In genomic region chr2:69714539-69715220, GRCh38 we compare ENCODE assay signal across 8 cellular contexts. TPM values are rescaled to one million over a fixed set of nuclear protein-coding genes. Genes with fewer than 3 reads are reported as not detected.
DNase-seq lines count a peak whose midpoint lies in the region; ATAC-seq and TF ChIP-seq lines count a peak whose summit lies in the region.
"Not testable (repeated sequence)": the region's sequence is repeated elsewhere in the genome, so short reads cannot be mapped to it uniquely, and the experiment has no call there.

No MANE protein-coding gene starts in this region.

- peak; percentile 87 to 99 (median 98) for ATAC-seq in natural killer cell
- ATAC-seq in stimulated activated memory B cell treated with anti-CD40 and anti-IgM and Interleukin-4, amounts not matched to agents 10 μg/mL and 1 μg/mL and 100 μg/mL, for 72 hours: peak; percentile 81

- H3K36me3 ChIP-seq in fibroblast of lung (ENCODE audit: control insufficient read depth, insufficient read depth, low read length): not testable (repeated sequence)

- not testable (repeated sequence) for H3K4me3 ChIP-seq in fibroblast of lung (replicated peaks in 1 of 4; ENCODE audit: control extremely low read depth in 1 of 4, insufficient read depth in 1 of 4, low read depth in 3 of 4, low read length in 4 of 4)

- DNase-seq in DMS79 treated with DMSO at 0.1 percent for 48 hours (lab: John Stamatoyannopoulos, UW) (peak; percentile 59), H4 (ENCODE audit: low spot score) (peak; percentile 75), MV-4-11 (lab: John Stamatoyannopoulos, UW) (peak; percentile 78), SIG-M5 treated with dmso at 0.1 percent for 504 hours (lab: John Stamatoyannopoulos, UW; ENCODE audit: unreplicated experiment) (peak; percentile 86), fibroblast of lung (ENCODE audit: low read depth in 2 of 2) (peak; percentile 65 to 82), natural killer cell (peak; percentile 81)
- peak; percentile 80 for DNase-seq in activated T-helper 1 cell treated with anti-CD3 and anti-CD28 coated beads, Interleukin-12 subunit alpha, Interleukin-12 subunit beta, Interleukin-2, Interleukin-4 antibody, amounts not matched to agents 30 ng/mL and 10 ng/mL and 1 ng/mL, durations not matched to agents 14 hours and 24 hours and 36 hours (ENCODE audit: low spot score)

- H3K9ac ChIP-seq in fibroblast of lung (ENCODE audit: insufficient read depth, low read length): not testable (repeated sequence)

- not testable (repeated sequence) for H3K79me2 ChIP-seq in fibroblast of lung (ENCODE audit: control insufficient read depth, insufficient read depth, low read length)

- not testable (repeated sequence) for H3K4me3 Mint-ChIP-seq in activated T-helper 1 cell treated with anti-CD3 and anti-CD28 coated beads, Interleukin-12 subunit alpha, Interleukin-12 subunit beta, Interleukin-2, Interleukin-4 antibody, amounts not matched to agents 30 ng/mL and 10 ng/mL and 1 ng/mL, durations not matched to agents 14 hours and 24 hours and 36 hours; natural killer cell; stimulated activated memory B cell treated with anti-CD40 and anti-IgM and Interleukin-4, amounts not matched to agents 10 μg/mL and 1 μg/mL and 100 μg/mL, for 72 hours

- H3K4me1 Mint-ChIP-seq in activated T-helper 1 cell treated with anti-CD3 and anti-CD28 coated beads, Interleukin-12 subunit alpha, Interleukin-12 subunit beta, Interleukin-2, Interleukin-4 antibody, amounts not matched to agents 30 ng/mL and 10 ng/mL and 1 ng/mL, durations not matched to agents 14 hours and 24 hours and 36 hours (ENCODE audit: low read depth): peaks cover 20% of the 10 kb centered on the region
- H3K4me1 Mint-ChIP-seq in natural killer cell: not testable (repeated sequence)
- H3K4me1 Mint-ChIP-seq in stimulated activated memory B cell treated with anti-CD40 and anti-IgM and Interleukin-4, amounts not matched to agents 10 μg/mL and 1 μg/mL and 100 μg/mL, for 72 hours: peaks cover 17% of the 10 kb centered on the region

- not testable (repeated sequence) for H2AFZ ChIP-seq in fibroblast of lung (ENCODE audit: low read length)

- H3K4me1 ChIP-seq in fibroblast of lung (ENCODE audit: control insufficient read depth, extremely low read depth, insufficient read depth, low read length): not testable (repeated sequence)

- H3K4me2 ChIP-seq in fibroblast of lung (ENCODE audit: extremely low read depth, insufficient read depth, low read length): not testable (repeated sequence)

- not testable (repeated sequence) for H3K9me3 ChIP-seq in fibroblast of lung (ENCODE audit: control insufficient read depth, insufficient read depth, low read depth, low read length)

- TF ChIP-seq CTCF in fibroblast of lung (conservative IDR thresholded peaks at IDR 0.05 in 1 of 2, IDR thresholded peaks at IDR 0.05 in 1 of 2; ENCODE audit: low read depth in 1 of 2, low read length in 2 of 2) (peak; percentile 73 to 80), natural killer cell (IDR thresholded peaks at IDR 0.05) (peak; percentile 75)

- H3K9me3 Mint-ChIP-seq in activated T-helper 1 cell treated with anti-CD3 and anti-CD28 coated beads, Interleukin-12 subunit alpha, Interleukin-12 subunit beta, Interleukin-2, Interleukin-4 antibody, amounts not matched to agents 30 ng/mL and 10 ng/mL and 1 ng/mL, durations not matched to agents 14 hours and 24 hours and 36 hours; natural killer cell; stimulated activated memory B cell treated with anti-CD40 and anti-IgM and Interleukin-4, amounts not matched to agents 10 μg/mL and 1 μg/mL and 100 μg/mL, for 72 hours: not testable (repeated sequence)

- H3K27ac Mint-ChIP-seq in activated T-helper 1 cell treated with anti-CD3 and anti-CD28 coated beads, Interleukin-12 subunit alpha, Interleukin-12 subunit beta, Interleukin-2, Interleukin-4 antibody, amounts not matched to agents 30 ng/mL and 10 ng/mL and 1 ng/mL, durations not matched to agents 14 hours and 24 hours and 36 hours: peak overlapping the region; percentile 38
- H3K27ac Mint-ChIP-seq in natural killer cell: peak overlapping the region in 1 of 2 donors; percentile 5
- H3K27ac Mint-ChIP-seq in stimulated activated memory B cell treated with anti-CD40 and anti-IgM and Interleukin-4, amounts not matched to agents 10 μg/mL and 1 μg/mL and 100 μg/mL, for 72 hours: not testable (repeated sequence)

- H3K27ac ChIP-seq in fibroblast of lung (ENCODE audit: insufficient read depth, low read length): not testable (repeated sequence)

- H3K27me3 ChIP-seq in fibroblast of lung (ENCODE audit: control insufficient read depth, insufficient read depth, low read length): not testable (repeated sequence)

- H4K20me1 ChIP-seq in fibroblast of lung (ENCODE audit: control insufficient read depth, extremely low read depth, insufficient read depth, low read length): not testable (repeated sequence)

- H3K27me3 Mint-ChIP-seq in activated T-helper 1 cell treated with anti-CD3 and anti-CD28 coated beads, Interleukin-12 subunit alpha, Interleukin-12 subunit beta, Interleukin-2, Interleukin-4 antibody, amounts not matched to agents 30 ng/mL and 10 ng/mL and 1 ng/mL, durations not matched to agents 14 hours and 24 hours and 36 hours (ENCODE audit: insufficient read depth); natural killer cell (ENCODE audit: low read depth in 2 of 2): not testable (repeated sequence)
- peaks cover 72% of the 10 kb centered on the region for H3K27me3 Mint-ChIP-seq in stimulated activated memory B cell treated with anti-CD40 and anti-IgM and Interleukin-4, amounts not matched to agents 10 μg/mL and 1 μg/mL and 100 μg/mL, for 72 hours

- not testable (repeated sequence) for H3K36me3 Mint-ChIP-seq in activated T-helper 1 cell treated with anti-CD3 and anti-CD28 coated beads, Interleukin-12 subunit alpha, Interleukin-12 subunit beta, Interleukin-2, Interleukin-4 antibody, amounts not matched to agents 30 ng/mL and 10 ng/mL and 1 ng/mL, durations not matched to agents 14 hours and 24 hours and 36 hours (ENCODE audit: low read depth); natural killer cell; stimulated activated memory B cell treated with anti-CD40 and anti-IgM and Interleukin-4, amounts not matched to agents 10 μg/mL and 1 μg/mL and 100 μg/mL, for 72 hours

- intact Hi-C loops in activated T-helper 1 cell treated with anti-CD3 and anti-CD28 coated beads, Interleukin-12 subunit alpha, Interleukin-12 subunit beta, Interleukin-2, Interleukin-4 antibody, amounts not matched to agents 30 ng/mL and 10 ng/mL and 1 ng/mL, durations not matched to agents 14 hours and 24 hours and 36 hours (cut with micrococcal nuclease): loop anchor here (1.0 to 5.0 kb wide), 8 partner anchors 40 to 338 kb away; partner anchors contain the start of gene NFU1
- intact Hi-C loops in natural killer cell (cut with micrococcal nuclease): loop anchor here (1.0 to 5.0 kb wide), 4 partner anchors 70 to 340 kb away; partner anchors contain the start of gene NFU1

RNA-seq across cellular contexts. Expression of gene ANXA4, which starts 27.3 kb away (rescaled TPM):
- total RNA-seq in H4 (2014; rRNA removed; shearing (Covaris generic)): 9.8 and 19.8 TPM in 2 replicates
- total RNA-seq in activated T-helper 1 cell treated with anti-CD3 and anti-CD28 coated beads, Interleukin-12 subunit alpha, Interleukin-12 subunit beta, Interleukin-2, Interleukin-4 antibody, amounts not matched to agents 30 ng/mL and 10 ng/mL and 1 ng/mL, durations not matched to agents 14 hours and 24 hours and 36 hours: 36.2 and 38.0 TPM in 2 replicates
- total RNA-seq in fibroblast of lung (106 and 114 TPM in 2 replicates), natural killer cell (10 to 100 TPM; 44.6 to 63.6 (median 55.8) TPM)
- polyA plus RNA-seq in fibroblast of lung: 98.4 and 106 TPM in 2 replicates
- polyA plus RNA-seq in fibroblast of lung (2012): 162 and 163 TPM in 2 replicates
- polyA minus RNA-seq in fibroblast of lung (ENCODE audit: low replicate concordance): 148 and 171 TPM in 2 replicates
